Comparison of ENCODE assay signal across 14 cellular contexts in the genomic region with DNA sequence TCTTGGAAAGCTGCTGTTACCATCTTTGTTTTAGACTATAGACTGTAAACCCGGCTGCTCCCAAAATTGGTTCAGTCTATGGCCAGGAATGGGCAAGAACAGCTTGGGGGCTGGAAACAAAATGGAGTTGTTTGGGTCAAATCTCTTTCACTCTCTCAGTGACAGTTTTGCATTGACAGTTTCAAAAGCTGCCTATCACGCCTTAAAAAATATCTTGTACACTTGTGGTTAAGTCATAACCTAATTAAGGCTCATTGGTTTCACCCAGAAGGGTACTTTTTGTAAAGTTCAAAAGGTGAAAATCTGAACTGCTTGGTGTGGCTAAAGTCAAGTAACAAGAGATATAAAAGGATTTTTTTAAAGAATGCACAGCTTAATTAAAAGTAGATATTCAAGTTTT.
DNase-seq lines count a peak whose midpoint lies in the region; ATAC-seq and TF ChIP-seq lines count a peak whose summit lies in the region.
"Had no signal": no experiment of that assay in that cellular context is flagged by ENCODE, and none has a peak within 500 bp of the region (broad histone marks: within the 10 kb centered on the region; RNA-seq: fewer than 3 reads in every experiment).

No MANE protein-coding gene starts in this region.

- no peak for TF ChIP-seq CTCF in GM12865 (IDR thresholded peaks at IDR 0.05; ENCODE audit: insufficient read depth, low read depth, low read length, missing control alignments)
- TF ChIP-seq CTCF in GM10266 (IDR thresholded peaks at IDR 0.05; ENCODE audit: control insufficient read depth, insufficient read depth, low read depth, missing control alignments) = no peak
- TF ChIP-seq CTCF in foreskin fibroblast (IDR thresholded peaks at IDR 0.05; ENCODE audit: low read depth, low read length) = no peak

- ATAC-seq in GM19372 (IDR thresholded peaks at IDR 0.05; ENCODE audit: low read depth, unreplicated experiment) = peak; percentile 90
- peak; percentile 91 for ATAC-seq in HG02623 (IDR thresholded peaks at IDR 0.05; ENCODE audit: unreplicated experiment)
- peak; percentile 98 for ATAC-seq in HG03280 (IDR thresholded peaks at IDR 0.05; ENCODE audit: unreplicated experiment)
- ATAC-seq in Right ventricle myocardium inferior = no peak
- ATAC-seq: activated CD8-positive, alpha-beta T cell treated with anti-CD3 and anti-CD28 coated beads for 36 hours had no signal

- peak; percentile 91 for DNase-seq in GM12865 (ENCODE audit: low read depth)
- no peak for DNase-seq in GM10266 (ENCODE audit: extremely low spot score)
- no peak for DNase-seq in T1000 (lab: John Stamatoyannopoulos, UW)
- no peak for DNase-seq in Right ventricle myocardium inferior (ENCODE audit: missing footprints)
- DNase-seq in foreskin fibroblast = no peak
- DNase-seq: activated CD8-positive, alpha-beta T cell treated with anti-CD3 and anti-CD28 coated beads for 36 hours; activated gamma-delta T cell treated with Interleukin-2 at 50 U/mL for 16 hours; Calu3; NCI-H1105; NCI-H446 treated with DMSO at 0.1 percent for 48 hours; stimulated activated CD4-positive, alpha-beta T cell treated with anti-CD3 and anti-CD28 coated beads, Interleukin-1b, Interleukin-23, amount 100 ng/mL, for 48 hours had no signal

- intact Hi-C loops in Right ventricle myocardium inferior (cut with DNase I) = no loop called here

- H3K4me3 ChIP-seq in GM12865 (ENCODE audit: low read depth, low read length) (0 out of 2 replicates have a peak overlapping the region, but pooled peaks have one; percentile 15), foreskin fibroblast (ENCODE audit: low read depth in 1 of 2, low read length in 2 of 2) (no peak overlapping the region)
